ENCODE assay signal across 24 cellular contexts in the genomic region with DNA sequence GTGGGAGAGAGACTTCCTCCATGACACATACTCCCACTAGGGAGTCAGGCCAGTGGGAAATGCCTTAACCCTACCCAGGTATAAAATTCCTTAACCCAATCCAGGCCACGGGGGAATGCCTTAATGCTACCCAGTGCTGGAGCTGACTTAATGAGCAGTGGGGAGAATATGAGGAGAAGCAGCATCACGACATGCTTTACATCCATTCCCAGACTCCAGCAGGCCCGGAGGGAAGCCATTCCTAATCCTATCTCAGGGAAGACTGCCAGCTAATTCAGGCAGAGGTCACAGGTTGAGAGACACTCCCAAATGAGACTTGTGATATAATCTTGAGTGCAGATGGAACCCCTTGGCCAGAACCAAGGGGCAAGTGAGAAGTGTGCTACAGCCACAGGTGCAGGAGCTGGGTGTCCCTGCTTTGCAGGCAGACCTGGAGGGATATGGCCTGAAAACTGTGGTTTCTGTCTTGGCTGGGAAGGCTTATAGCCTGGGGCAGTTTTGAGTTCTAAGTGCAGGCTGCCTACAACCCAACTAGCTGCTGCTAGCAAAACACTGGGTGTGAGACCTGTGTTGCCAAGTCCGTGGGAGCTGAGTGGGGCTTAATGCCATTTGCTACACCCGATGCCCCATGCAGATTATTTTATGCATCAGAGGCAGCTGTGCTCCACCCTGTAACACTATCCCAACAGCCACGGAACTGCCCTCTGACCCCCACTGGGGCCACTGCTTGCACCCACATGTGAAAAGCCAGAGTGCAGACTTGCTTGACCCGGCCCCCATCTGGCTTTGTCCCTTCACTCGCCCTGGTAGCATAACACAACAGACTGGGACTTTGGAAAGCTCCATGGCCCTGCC. TPM values are rescaled to one million over a fixed set of nuclear protein-coding genes. Genes with fewer than 3 reads are reported as not detected.
DNase-seq lines count a peak whose midpoint lies in the region; ATAC-seq, FAIRE-seq and TF ChIP-seq lines count a peak whose summit lies in the region.
"Had no signal": no experiment of that assay in that cellular context is flagged by ENCODE, and none has a peak within 500 bp of the region (broad histone marks: within the 10 kb centered on the region; RNA-seq: fewer than 3 reads in every experiment).

No MANE protein-coding gene starts in this region.

- peaks cover 6% of the 10 kb centered on the region for H3K9me3 Mint-ChIP-seq in glutamatergic neuron (ENCODE audit: unreplicated experiment)

- H3K4me3 Mint-ChIP-seq in T-helper 17 cell (peak overlapping the region; percentile 49), glutamatergic neuron (ENCODE audit: unreplicated experiment) (no peak overlapping the region)
- H3K4me3 Mint-ChIP-seq: activated CD4-positive, alpha-beta T cell treated with anti-CD3 and anti-CD28 coated beads, Interleukin-2, amount 10 ng/mL, durations not matched to agents 24 days and 14 days had no signal

- no peaks in the 10 kb centered on the region for H3K4me1 ChIP-seq in small intestine (ENCODE audit: control insufficient read depth in 2 of 2, insufficient read depth in 1 of 2, low read depth in 1 of 2, low read length in 1 of 2)
- peaks cover 0 to 13% (median 1%) of the 10 kb centered on the region in 4 donors for H3K4me1 ChIP-seq in right lobe of liver

- no peak overlapping the region for H3K27ac Mint-ChIP-seq in T-helper 17 cell
- H3K27ac Mint-ChIP-seq in glutamatergic neuron (ENCODE audit: unreplicated experiment) = peak overlapping the region; percentile 38
- H3K27ac Mint-ChIP-seq: activated CD4-positive, alpha-beta T cell treated with anti-CD3 and anti-CD28 coated beads, Interleukin-2, amount 10 ng/mL, durations not matched to agents 24 days and 14 days had no signal

- H3K36me3 Mint-ChIP-seq in T-helper 17 cell (ENCODE audit: low read depth) (no peaks in the 10 kb centered on the region), glutamatergic neuron (ENCODE audit: unreplicated experiment) (peaks cover 26% of the 10 kb centered on the region)

- TF ChIP-seq POLR2A in right lobe of liver (IDR thresholded peaks at IDR 0.05) = no peak

- H3K9me3 ChIP-seq in T-helper 17 cell (ENCODE audit: control insufficient read depth, low read length, poor library complexity, severe bottlenecking) (no peaks in the 10 kb centered on the region), small intestine (ENCODE audit: control insufficient read depth, low read depth) (no peaks in the 10 kb centered on the region), right lobe of liver (no peaks in the 10 kb centered on the region)
- H3K9me3 ChIP-seq: upper lobe of left lung had no signal

- H3K4me3 ChIP-seq in small intestine (ENCODE audit: low read depth in 1 of 2, low read length in 2 of 2) = no peak overlapping the region
- no peak overlapping the region for H3K4me3 ChIP-seq in right lobe of liver
- H3K4me3 ChIP-seq: BLaER1, SK-N-MC, upper lobe of left lung had no signal

- H3K27me3 Mint-ChIP-seq in T-helper 17 cell (no peaks in the 10 kb centered on the region), glutamatergic neuron (ENCODE audit: unreplicated experiment) (no peaks in the 10 kb centered on the region)
- H3K27me3 Mint-ChIP-seq: activated CD4-positive, alpha-beta T cell treated with anti-CD3 and anti-CD28 coated beads, Interleukin-2, amount 10 ng/mL, durations not matched to agents 24 days and 14 days; naive B cell had no signal

- DNase-seq in NCI-H524 (lab: John Stamatoyannopoulos, UW) = peak; percentile 1 to 40
- no peak for DNase-seq in NCI-H524 treated with DMSO at 0.1 percent for 48 hours (lab: John Stamatoyannopoulos, UW)
- no peak for DNase-seq in T-helper 17 cell
- DNase-seq in glutamatergic neuron = no peak
- DNase-seq in small intestine = peak; percentile 28
- no peak for DNase-seq in NCI-H2171 treated with DMSO at 0.1 percent for 48 hours (lab: John Stamatoyannopoulos, UW)
- no peak for DNase-seq in right lobe of liver
- DNase-seq: activated CD4-positive, alpha-beta T cell treated with anti-CD3 and anti-CD28 coated beads, Interleukin-2, amount 10 ng/mL, durations not matched to agents 24 days and 14 days; activated naive CD4-positive, alpha-beta T cell treated with anti-CD3 and anti-CD28 coated beads, Interleukin-2, amount 50 U/mL, for 16 hours; brain microvascular endothelial cell; left ventricle myocardium superior; naive B cell; NCI-H1436; NCI-H345; stimulated activated naive CD4-positive, alpha-beta T cell treated with Interleukin-2 at 50 U/mL for 16 hours; upper lobe of left lung had no signal

- no peak for FAIRE-seq in small intestine (lab: Jason Lieb, UNC)
- FAIRE-seq: GM18507 had no signal

- TF ChIP-seq CTCF in glutamatergic neuron (IDR thresholded peaks at IDR 0.05; ENCODE audit: partially characterized antibody, unreplicated experiment) (no peak), right lobe of liver (IDR thresholded peaks at IDR 0.05) (no peak)

- no peak overlapping the region for H3K27ac ChIP-seq in small intestine (ENCODE audit: low read depth in 1 of 2, low read length in 1 of 2)
- no peak overlapping the region for H3K27ac ChIP-seq in right lobe of liver
- H3K27ac ChIP-seq: 22Rv1, BLaER1, brain microvascular endothelial cell, HL-60, KMS-11, SK-N-MC, upper lobe of left lung had no signal

- H3K36me3 ChIP-seq in small intestine (ENCODE audit: control insufficient read depth in 2 of 2, insufficient read depth in 2 of 2, low read length in 2 of 2) (peaks cover 0 to 3% of the 10 kb centered on the region in 2 donors), right lobe of liver (no peaks in the 10 kb centered on the region)
- H3K36me3 ChIP-seq: brain microvascular endothelial cell had no signal

- H3K4me1 Mint-ChIP-seq in T-helper 17 cell = peaks cover 10% of the 10 kb centered on the region
- H3K4me1 Mint-ChIP-seq in glutamatergic neuron (ENCODE audit: low read depth, unreplicated experiment) = no peaks in the 10 kb centered on the region

- ATAC-seq in T-helper 17 cell (no peak), right lobe of liver (no peak), HG02870 (IDR thresholded peaks at IDR 0.05; ENCODE audit: unreplicated experiment) (no peak)
- ATAC-seq: left ventricle myocardium superior had no signal

- 75 to 82% (median 81%) methylated on average over 8 of the region's 8 CpGs for WGBS in small intestine, 3 donors
- 92% methylated on average over 3 of the region's 8 CpGs for WGBS in right lobe of liver (ENCODE audit: insufficient coverage, low coverage, low lambda C conversion rate, missing lambda C conversion rate)

- intact Hi-C loops in right lobe of liver (cut with DNase I) = no loop called here

- H3K27me3 ChIP-seq in small intestine (ENCODE audit: control insufficient read depth in 2 of 2, insufficient read depth in 2 of 2, low read length in 2 of 2) = no peaks in the 10 kb centered on the region
- no peaks in the 10 kb centered on the region for H3K27me3 ChIP-seq in right lobe of liver
- H3K27me3 ChIP-seq: BLaER1, brain microvascular endothelial cell, upper lobe of left lung had no signal

RNA-seq across cellular contexts. Expression of a gene that starts 45.2 kb away (rescaled TPM):
- total RNA-seq in T-helper 17 cell (not detected), glutamatergic neuron (ENCODE audit: unreplicated experiment) (not detected), right lobe of liver (not detected)
- polyA plus RNA-seq in small intestine = 100 to 1,000 TPM in 1 of 3 donors, 10 to 100 TPM in 2; 56.3 to 155 (median 59.5) TPM
- total RNA-seq: activated CD4-positive, alpha-beta T cell treated with anti-CD3 and anti-CD28 coated beads, Interleukin-2, amount 10 ng/mL, durations not matched to agents 24 days and 14 days; left ventricle myocardium superior; pulmonary artery endothelial cell had no signal

RNA-seq across cellular contexts. Expression of a gene that starts 56.5 kb away (rescaled TPM):
- total RNA-seq in T-helper 17 cell (not detected), glutamatergic neuron (ENCODE audit: unreplicated experiment) (not detected), right lobe of liver (1 to 10 TPM in 4 of 6 experiments, not detected in 2; 1.8 to 3.3 (median 2.7) TPM)
- polyA plus RNA-seq in small intestine = 100 to 1,000 TPM in 2 of 3 donors, 10 to 100 TPM in 1; 14.4 to 969 (median 615) TPM
- total RNA-seq: activated CD4-positive, alpha-beta T cell treated with anti-CD3 and anti-CD28 coated beads, Interleukin-2, amount 10 ng/mL, durations not matched to agents 24 days and 14 days; left ventricle myocardium superior; pulmonary artery endothelial cell; upper lobe of left lung had no signal

Comparison
In these comparisons a context has a peak if more than half of its experiments do, and no peak if none do; other contexts are left out.
1. DNase-seq: peak in NCI-H524 (2 of 2) and small intestine (single experiment); none in NCI-H524 treated with DMSO at 0.1 percent for 48 hours (single experiment), T-helper 17 cell (0 of 3), glutamatergic neuron (single experiment), NCI-H2171 treated with DMSO at 0.1 percent for 48 hours (single experiment) and right lobe of liver (0 of 3).